ENCODE assay signal across 9 cellular contexts in the genomic region with DNA sequence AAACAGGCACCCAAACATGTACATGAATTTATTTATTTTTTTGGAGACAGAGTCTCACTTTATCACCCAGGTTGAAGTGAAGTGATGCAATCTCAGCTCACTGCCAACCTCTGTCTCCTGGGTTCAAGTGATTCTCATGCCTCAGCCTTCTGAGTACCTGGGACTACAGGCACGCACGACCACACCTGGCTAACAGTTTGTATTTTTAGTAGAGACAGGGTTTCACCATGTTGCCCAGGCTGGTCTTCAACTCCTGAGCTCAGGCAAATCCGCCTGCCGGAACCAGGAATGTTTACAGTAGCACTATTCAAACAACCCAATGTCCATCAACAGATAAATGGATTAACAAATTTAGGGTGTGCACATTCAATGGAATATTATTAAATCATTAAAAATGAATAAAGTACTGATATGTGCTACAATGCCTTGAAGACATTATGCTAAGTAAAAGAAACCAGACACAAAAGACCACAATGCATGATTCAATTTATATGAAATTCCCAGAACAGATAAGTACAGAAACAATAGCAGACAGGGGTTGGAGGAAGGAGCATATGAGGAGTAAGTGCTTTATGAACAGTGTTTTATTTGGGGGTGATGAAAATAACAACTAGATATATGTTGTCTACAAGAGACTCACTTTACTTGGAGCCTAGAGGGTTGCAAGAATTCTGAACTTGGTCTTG. TPM values are rescaled to one million over a fixed set of nuclear protein-coding genes. Genes with fewer than 3 reads are reported as not detected.
DNase-seq lines count a peak whose midpoint lies in the region; ATAC-seq, FAIRE-seq and TF ChIP-seq lines count a peak whose summit lies in the region.
"Had no signal": no experiment of that assay in that cellular context is flagged by ENCODE, and none has a peak within 500 bp of the region (broad histone marks: within the 10 kb centered on the region; RNA-seq: fewer than 3 reads in every experiment).

No MANE protein-coding gene starts in this region.

- H3K4me1 Mint-ChIP-seq in stimulated activated naive CD8-positive, alpha-beta T cell treated with anti-CD3 and anti-CD28 coated beads, Interleukin-15, Interleukin-2, amounts not matched to agents 100 ng/mL and 50 ng/mL, for 24 hours (ENCODE audit: low read depth): peaks cover 38% of the 10 kb centered on the region
- peaks cover 24% of the 10 kb centered on the region for H3K4me1 Mint-ChIP-seq in activated CD8-positive, alpha-beta T cell treated with anti-CD3 and anti-CD28 coated beads for 36 hours (ENCODE audit: low read depth)

- H3K36me3 ChIP-seq in keratinocyte (ENCODE audit: control insufficient read depth in 2 of 2, extremely low read depth in 1 of 2, insufficient read depth in 2 of 2, low read length in 2 of 2) (peaks cover 2 to 4% of the 10 kb centered on the region in 2 experiments), upper lobe of right lung (no peaks in the 10 kb centered on the region), testis (ENCODE audit: low read depth, missing control alignments) (no peaks in the 10 kb centered on the region)
- H3K36me3 ChIP-seq: upper lobe of left lung had no signal

- no peak overlapping the region for H2AFZ ChIP-seq in keratinocyte (ENCODE audit: control insufficient read depth, low read length)

- peak overlapping the region; percentile 97 for H3K27ac Mint-ChIP-seq in stimulated activated naive CD8-positive, alpha-beta T cell treated with anti-CD3 and anti-CD28 coated beads, Interleukin-15, Interleukin-2, amounts not matched to agents 100 ng/mL and 50 ng/mL, for 24 hours
- H3K27ac Mint-ChIP-seq in activated CD8-positive, alpha-beta T cell treated with anti-CD3 and anti-CD28 coated beads for 36 hours: peak overlapping the region; percentile 89

- H3K4me2 ChIP-seq in keratinocyte (ENCODE audit: control insufficient read depth, extremely low read depth, insufficient read depth, low read depth, low read length): peak overlapping the region; percentile 71

- no peaks in the 10 kb centered on the region for H3K9me1 ChIP-seq in keratinocyte (ENCODE audit: control insufficient read depth, extremely low read depth, insufficient read depth, low read length)

- CTCF ChIA-PET in activated CD8-positive, alpha-beta T cell treated with anti-CD3 and anti-CD28 coated beads for 36 hours (lab: Charles Lee): interaction anchor here (0.8 to 1.5 kb wide), 3 partner anchors 77 to 257 kb away, joined by 3 to 8 read pairs (median 4); no protein-coding TSS in a partner anchor

- H3K4me1 ChIP-seq in keratinocyte (ENCODE audit: control insufficient read depth, extremely low read depth, insufficient read depth, low read length): peaks cover 11% of the 10 kb centered on the region
- peaks cover 20% of the 10 kb centered on the region for H3K4me1 ChIP-seq in upper lobe of right lung
- no peaks in the 10 kb centered on the region for H3K4me1 ChIP-seq in testis

- no peak for ATAC-seq in stimulated activated naive CD8-positive, alpha-beta T cell treated with anti-CD3 and anti-CD28 coated beads, Interleukin-15, Interleukin-2, amounts not matched to agents 100 U/mL and 50 U/mL, for 24 hours
- ATAC-seq in activated CD8-positive, alpha-beta T cell treated with anti-CD3 and anti-CD28 coated beads for 36 hours: no peak
- no peak for ATAC-seq in upper lobe of right lung

- peaks cover 5% of the 10 kb centered on the region for H3K9me3 Mint-ChIP-seq in stimulated activated naive CD8-positive, alpha-beta T cell treated with anti-CD3 and anti-CD28 coated beads, Interleukin-15, Interleukin-2, amounts not matched to agents 100 ng/mL and 50 ng/mL, for 24 hours
- H3K9me3 Mint-ChIP-seq in activated CD8-positive, alpha-beta T cell treated with anti-CD3 and anti-CD28 coated beads for 36 hours: peaks cover 8% of the 10 kb centered on the region

- POLR2A ChIA-PET in activated CD8-positive, alpha-beta T cell treated with anti-CD3 and anti-CD28 coated beads for 36 hours (lab: Charles Lee): interaction anchor here (0.7 to 3.1 kb wide), 8 partner anchors 10 to 209 kb away, joined by 3 to 17 read pairs (median 4); no protein-coding TSS in a partner anchor

- H3K27me3 ChIP-seq in keratinocyte (ENCODE audit: control insufficient read depth, extremely low read depth, insufficient read depth, low read length) (no peaks in the 10 kb centered on the region), upper lobe of right lung (no peaks in the 10 kb centered on the region), testis (no peaks in the 10 kb centered on the region)
- H3K27me3 ChIP-seq: upper lobe of left lung had no signal

- H3K9me3 ChIP-seq in keratinocyte (ENCODE audit: control insufficient read depth, low read depth, low read length) (no peaks in the 10 kb centered on the region), upper lobe of right lung (peaks cover 9% of the 10 kb centered on the region), testis (no peaks in the 10 kb centered on the region)

- no peak for TF ChIP-seq POLR2A in testis (IDR thresholded peaks at IDR 0.05)

- H3K27me3 Mint-ChIP-seq in stimulated activated naive CD8-positive, alpha-beta T cell treated with anti-CD3 and anti-CD28 coated beads, Interleukin-15, Interleukin-2, amounts not matched to agents 100 ng/mL and 50 ng/mL, for 24 hours: peaks cover 3% of the 10 kb centered on the region
- peaks cover 1% of the 10 kb centered on the region for H3K27me3 Mint-ChIP-seq in activated CD8-positive, alpha-beta T cell treated with anti-CD3 and anti-CD28 coated beads for 36 hours

- no peak for TF ChIP-seq CTCF in activated CD8-positive, alpha-beta T cell treated with anti-CD3 and anti-CD28 coated beads for 36 hours (IDR thresholded peaks at IDR 0.05)
- TF ChIP-seq CTCF in keratinocyte (optimal IDR thresholded peaks at IDR 0.05 in 1 of 3, IDR thresholded peaks at IDR 0.05 in 1 of 3, conservative IDR thresholded peaks at IDR 0.05 in 1 of 3; ENCODE audit: extremely low read depth in 1 of 3, insufficient read depth in 2 of 3, low read length in 3 of 3) (no peak), upper lobe of right lung (IDR thresholded peaks at IDR 0.05) (no peak), testis (IDR thresholded peaks at IDR 0.05) (no peak)

- intact Hi-C loops in activated CD8-positive, alpha-beta T cell treated with anti-CD3 and anti-CD28 coated beads for 36 hours (cut with micrococcal nuclease): no loop called here
- intact Hi-C loops in upper lobe of right lung (cut with DNase I): no loop called here
- intact Hi-C loops in testis (cut with DNase I; ENCODE audit: low total_unique reads): no loop called here

- WGBS in testis, 2 donors: 56 to 76% methylated on average over 4 of the region's 4 CpGs

- peak overlapping the region; percentile 95 for H3K9ac ChIP-seq in keratinocyte (ENCODE audit: control insufficient read depth, extremely low read depth, insufficient read depth, low read length)

- no peaks in the 10 kb centered on the region for H4K20me1 ChIP-seq in keratinocyte (ENCODE audit: control insufficient read depth, extremely low read depth, insufficient read depth, low read length)

- peaks cover 33% of the 10 kb centered on the region for H3K36me3 Mint-ChIP-seq in stimulated activated naive CD8-positive, alpha-beta T cell treated with anti-CD3 and anti-CD28 coated beads, Interleukin-15, Interleukin-2, amounts not matched to agents 100 ng/mL and 50 ng/mL, for 24 hours (ENCODE audit: low read depth)
- H3K36me3 Mint-ChIP-seq in activated CD8-positive, alpha-beta T cell treated with anti-CD3 and anti-CD28 coated beads for 36 hours (ENCODE audit: low read depth): peaks cover 33% of the 10 kb centered on the region

- no peak for DNase-seq in stimulated activated naive CD8-positive, alpha-beta T cell treated with anti-CD3 and anti-CD28 coated beads, Interleukin-15, Interleukin-2, amounts not matched to agents 100 U/mL and 50 U/mL, for 24 hours
- no peak for DNase-seq in activated CD8-positive, alpha-beta T cell treated with anti-CD3 and anti-CD28 coated beads for 36 hours
- no peak for DNase-seq in keratinocyte (ENCODE audit: low read depth, low spot score)
- no peak for DNase-seq in upper lobe of right lung
- DNase-seq in testis: no peak
- DNase-seq in DMS153 (lab: John Stamatoyannopoulos, UW): no peak
- DNase-seq in DMS79 (lab: John Stamatoyannopoulos, UW): no peak

- peak overlapping the region; percentile 96 for H3K4me3 Mint-ChIP-seq in stimulated activated naive CD8-positive, alpha-beta T cell treated with anti-CD3 and anti-CD28 coated beads, Interleukin-15, Interleukin-2, amounts not matched to agents 100 ng/mL and 50 ng/mL, for 24 hours
- peak overlapping the region; percentile 94 for H3K4me3 Mint-ChIP-seq in activated CD8-positive, alpha-beta T cell treated with anti-CD3 and anti-CD28 coated beads for 36 hours

- dilution Hi-C loops in keratinocyte (cut with MboI; ENCODE audit: extremely low pct_ligation_motif_present, low sequenced_read_pairs): no loop called here

- peak overlapping the region; percentile 89 to 94 (median 94) for H3K4me3 ChIP-seq in keratinocyte (ENCODE audit: control insufficient read depth in 2 of 3, extremely low read depth in 1 of 3, insufficient read depth in 2 of 3, low read depth in 1 of 3, low read length in 3 of 3)
- H3K4me3 ChIP-seq in upper lobe of right lung: peak overlapping the region; percentile 90
- no peak overlapping the region for H3K4me3 ChIP-seq in testis

- FAIRE-seq in keratinocyte (lab: Jason Lieb, UNC): no peak

- peak overlapping the region; percentile 93 for H3K27ac ChIP-seq in keratinocyte (ENCODE audit: control insufficient read depth, insufficient read depth, low read length)
- H3K27ac ChIP-seq in upper lobe of right lung: peak overlapping the region; percentile 89
- H3K27ac ChIP-seq in testis: no peak overlapping the region

- peaks cover 60% of the 10 kb centered on the region for H3K79me2 ChIP-seq in keratinocyte (ENCODE audit: control insufficient read depth, insufficient read depth, low read length)

RNA-seq across cellular contexts. Expression of gene LEO1, which starts 1.3 kb away (rescaled TPM):
- total RNA-seq in activated CD8-positive, alpha-beta T cell treated with anti-CD3 and anti-CD28 coated beads for 36 hours: 10 to 100 TPM; 28.9 to 31.1 TPM
- polyA plus RNA-seq in keratinocyte: 6.3 to 12.5 TPM (median 12.2 TPM) in 3 replicates
- polyA plus RNA-seq in keratinocyte (2011; ENCODE audit: low read depth): 51.1 TPM
- 6.8 and 7.9 TPM in 2 replicates for polyA plus RNA-seq in keratinocyte (2011; cell fraction: cytosol; rRNA removed)
- polyA plus RNA-seq in keratinocyte (2011; cell fraction: nucleus; rRNA removed): 10.6 and 15.7 TPM in 2 replicates
- 23.6 and 27.2 TPM in 2 replicates for polyA plus RNA-seq in keratinocyte (2012; ENCODE audit: low replicate concordance)
- polyA minus RNA-seq in keratinocyte: 1.8 to 10.7 TPM (median 3.3 TPM) in 3 replicates
- 1.2 TPM for polyA minus RNA-seq in keratinocyte (2011; cell fraction: cytosol; rRNA and poly(A)+ RNA removed)
- 4.2 and 7.4 TPM in 2 replicates for polyA minus RNA-seq in keratinocyte (2011; cell fraction: nucleus; rRNA and poly(A)+ RNA removed)
- total RNA-seq in upper lobe of right lung: 13.2 TPM
- 10 to 100 TPM; 20.7 to 21.0 TPM for total RNA-seq in testis
- polyA plus RNA-seq in testis (ENCODE audit: insufficient read depth, low read depth, low replicate concordance): 8.2 TPM

RNA-seq across cellular contexts. Expression of gene MAPK6, which starts 48.7 kb away (rescaled TPM):
- 10 to 100 TPM; 40.5 to 42.2 TPM for total RNA-seq in activated CD8-positive, alpha-beta T cell treated with anti-CD3 and anti-CD28 coated beads for 36 hours
- polyA plus RNA-seq in keratinocyte (48.5 to 103 TPM (median 83.7 TPM) in 3 replicates), testis (ENCODE audit: insufficient read depth, low read depth, low replicate concordance) (57.6 TPM)
- 62.6 TPM for polyA plus RNA-seq in keratinocyte (2011; ENCODE audit: low read depth)
- polyA plus RNA-seq in keratinocyte (2011; cell fraction: cytosol; rRNA removed): 45.1 and 95.3 TPM in 2 replicates
- polyA plus RNA-seq in keratinocyte (2011; cell fraction: nucleus; rRNA removed): 60.9 and 65.9 TPM in 2 replicates
- polyA plus RNA-seq in keratinocyte (2012; ENCODE audit: low replicate concordance): 51.7 and 70.9 TPM in 2 replicates
- 37.4 to 119 TPM (median 85.6 TPM) in 3 replicates for polyA minus RNA-seq in keratinocyte
- 57.6 TPM for polyA minus RNA-seq in keratinocyte (2011; cell fraction: cytosol; rRNA and poly(A)+ RNA removed)
- 50.3 and 105 TPM in 2 replicates for polyA minus RNA-seq in keratinocyte (2011; cell fraction: nucleus; rRNA and poly(A)+ RNA removed)
- total RNA-seq in upper lobe of right lung (20.9 TPM), testis (10 to 100 TPM; 50.6 to 58.8 TPM)

Comparison
In these comparisons a context has a peak if more than half of its experiments do, and no peak if none do; other contexts are left out.
1. H3K27ac ChIP-seq: peak in keratinocyte (single experiment) and upper lobe of right lung (single experiment); none in testis (0 of 2).
2. H3K4me3 ChIP-seq: peak in keratinocyte (3 of 3) and upper lobe of right lung (single experiment); none in testis (0 of 2).